ENCODE assay signal across 1 cellular context in genomic region chr1:201509601-201510374, GRCh38.
TF ChIP-seq lines count a peak whose summit lies in the region.

No MANE protein-coding gene starts in this region.

TF ChIP-seq in K562, 482 proteins besides CTCF, POLR2A, EP300 and RAD21:
- TF ChIP-seq ZNF134 (CRISPR knock-in tag; conservative IDR thresholded peaks at IDR 0.05), result no peak
- no peak for TF ChIP-seq CBX1 (IDR thresholded peaks at IDR 0.05; ENCODE audit: low read depth)
- 0 out of 2 replicates have a peak, but pooled peaks have one; percentile 22 for TF ChIP-seq THRB (CRISPR knock-in tag; conservative IDR thresholded peaks at IDR 0.05)
TF ChIP-seq in K562: peak in this region for 1.
